Comparison of ENCODE assay signal across 1 cellular context in the genomic region with DNA sequence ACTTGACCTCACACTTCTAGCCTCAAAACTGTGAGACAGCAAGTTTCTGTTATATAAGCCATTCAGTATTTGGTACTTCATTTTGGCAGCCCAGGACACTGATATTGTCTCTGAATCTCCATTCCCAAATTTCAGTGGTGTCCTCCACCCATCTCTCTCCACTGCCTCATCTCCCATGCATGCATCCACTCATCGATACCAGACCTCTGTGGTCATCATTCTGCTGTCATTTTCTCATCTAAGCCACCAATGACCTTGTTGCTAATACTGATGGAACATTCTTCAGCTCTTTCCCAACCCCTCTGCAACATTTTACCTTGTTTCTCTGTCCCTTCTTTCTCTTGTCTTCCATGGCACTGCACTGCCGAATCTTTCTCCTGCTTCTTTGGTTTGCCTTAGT.
TF ChIP-seq lines count a peak whose summit lies in the region.

No MANE protein-coding gene starts in this region.

TF ChIP-seq in K562, 482 proteins besides CTCF, POLR2A, EP300 and RAD21:
- TF ChIP-seq RHOXF2B (CRISPR knock-in tag; conservative IDR thresholded peaks at IDR 0.05) (no peak), RBM25 (IDR thresholded peaks at IDR 0.05; ENCODE audit: low read depth, low read length, severe bottlenecking) (no peak), CTBP1 (IDR thresholded peaks at IDR 0.05; ENCODE audit: borderline replicate concordance) (0 out of 2 replicates have a peak, but pooled peaks have one; percentile 12)
- TF ChIP-seq, protein P1, sequence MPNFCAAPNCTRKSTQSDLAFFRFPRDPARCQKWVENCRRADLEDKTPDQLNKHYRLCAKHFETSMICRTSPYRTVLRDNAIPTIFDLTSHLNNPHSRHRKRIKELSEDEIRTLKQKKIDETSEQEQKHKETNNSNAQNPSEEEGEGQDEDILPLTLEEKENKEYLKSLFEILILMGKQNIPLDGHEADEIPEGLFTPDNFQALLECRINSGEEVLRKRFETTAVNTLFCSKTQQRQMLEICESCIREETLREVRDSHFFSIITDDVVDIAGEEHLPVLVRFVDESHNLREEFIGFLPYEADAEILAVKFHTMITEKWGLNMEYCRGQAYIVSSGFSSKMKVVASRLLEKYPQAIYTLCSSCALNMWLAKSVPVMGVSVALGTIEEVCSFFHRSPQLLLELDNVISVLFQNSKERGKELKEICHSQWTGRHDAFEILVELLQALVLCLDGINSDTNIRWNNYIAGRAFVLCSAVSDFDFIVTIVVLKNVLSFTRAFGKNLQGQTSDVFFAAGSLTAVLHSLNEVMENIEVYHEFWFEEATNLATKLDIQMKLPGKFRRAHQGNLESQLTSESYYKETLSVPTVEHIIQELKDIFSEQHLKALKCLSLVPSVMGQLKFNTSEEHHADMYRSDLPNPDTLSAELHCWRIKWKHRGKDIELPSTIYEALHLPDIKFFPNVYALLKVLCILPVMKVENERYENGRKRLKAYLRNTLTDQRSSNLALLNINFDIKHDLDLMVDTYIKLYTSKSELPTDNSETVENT (CRISPR knock-in tag; IDR thresholded peaks at IDR 0.05): no peak
- TF ChIP-seq, protein P2, sequence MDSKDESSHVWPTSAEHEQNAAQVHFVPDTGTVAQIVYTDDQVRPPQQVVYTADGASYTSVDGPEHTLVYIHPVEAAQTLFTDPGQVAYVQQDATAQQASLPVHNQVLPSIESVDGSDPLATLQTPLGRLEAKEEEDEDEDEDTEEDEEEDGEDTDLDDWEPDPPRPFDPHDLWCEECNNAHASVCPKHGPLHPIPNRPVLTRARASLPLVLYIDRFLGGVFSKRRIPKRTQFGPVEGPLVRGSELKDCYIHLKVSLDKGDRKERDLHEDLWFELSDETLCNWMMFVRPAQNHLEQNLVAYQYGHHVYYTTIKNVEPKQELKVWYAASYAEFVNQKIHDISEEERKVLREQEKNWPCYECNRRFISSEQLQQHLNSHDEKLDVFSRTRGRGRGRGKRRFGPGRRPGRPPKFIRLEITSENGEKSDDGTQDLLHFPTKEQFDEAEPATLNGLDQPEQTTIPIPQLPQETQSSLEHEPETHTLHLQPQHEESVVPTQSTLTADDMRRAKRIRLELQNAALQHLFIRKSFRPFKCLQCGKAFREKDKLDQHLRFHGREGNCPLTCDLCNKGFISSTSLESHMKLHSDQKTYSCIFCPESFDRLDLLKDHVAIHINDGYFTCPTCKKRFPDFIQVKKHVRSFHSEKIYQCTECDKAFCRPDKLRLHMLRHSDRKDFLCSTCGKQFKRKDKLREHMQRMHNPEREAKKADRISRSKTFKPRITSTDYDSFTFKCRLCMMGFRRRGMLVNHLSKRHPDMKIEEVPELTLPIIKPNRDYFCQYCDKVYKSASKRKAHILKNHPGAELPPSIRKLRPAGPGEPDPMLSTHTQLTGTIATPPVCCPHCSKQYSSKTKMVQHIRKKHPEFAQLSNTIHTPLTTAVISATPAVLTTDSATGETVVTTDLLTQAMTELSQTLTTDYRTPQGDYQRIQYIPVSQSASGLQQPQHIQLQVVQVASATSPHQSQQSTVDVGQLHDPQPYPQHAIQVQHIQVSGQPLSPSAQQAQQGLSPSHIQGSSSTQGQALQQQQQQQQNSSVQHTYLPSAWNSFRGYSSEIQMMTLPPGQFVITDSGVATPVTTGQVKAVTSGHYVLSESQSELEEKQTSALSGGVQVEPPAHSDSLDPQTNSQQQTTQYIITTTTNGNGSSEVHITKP (IDR thresholded peaks at IDR 0.05; ENCODE audit: partially characterized antibody): peak; percentile 19
TF ChIP-seq in K562: peak in this region for 2.
